ENCODE assay signal across 1 cellular context in the genomic region with DNA sequence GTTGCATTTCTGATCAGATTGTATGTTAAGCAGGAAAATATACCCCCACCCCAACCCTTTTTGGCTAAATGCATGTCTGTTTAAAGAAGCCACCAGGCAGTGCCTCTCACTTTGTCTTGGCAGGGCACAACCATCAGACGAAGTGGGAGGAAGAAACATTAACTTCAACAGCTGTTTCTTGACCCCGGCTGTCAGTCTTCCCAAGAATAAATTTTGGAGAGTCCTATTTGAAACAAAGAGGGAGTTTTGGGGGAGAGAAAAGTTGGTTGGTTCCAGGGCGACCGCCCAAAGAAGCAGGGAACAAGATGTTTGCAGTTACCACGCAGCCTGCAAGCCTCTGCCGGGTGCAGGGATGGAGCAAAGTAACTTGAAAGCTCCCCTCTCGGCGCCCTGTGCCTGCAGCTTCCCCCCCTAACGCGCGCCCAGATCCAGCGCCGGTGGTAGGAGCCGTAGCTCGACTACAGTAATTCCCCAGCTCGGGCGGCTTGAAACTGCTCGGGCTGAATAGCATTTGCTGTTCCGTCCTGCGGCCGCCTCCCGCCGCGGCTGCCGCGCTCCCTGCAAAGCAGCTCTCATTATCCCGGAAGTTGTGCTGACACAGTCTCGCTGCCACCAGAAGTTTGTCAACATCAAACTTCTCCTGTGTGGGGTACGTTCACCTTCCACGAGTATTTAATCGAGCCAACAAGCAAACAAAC.
TF ChIP-seq lines count a peak whose summit lies in the region.

No MANE protein-coding gene starts in this region.

TF ChIP-seq in A549, 52 proteins besides CTCF, POLR2A, EP300 and RAD21 (continued from another document):
- TF ChIP-seq MAZ (IDR thresholded peaks at IDR 0.05; ENCODE audit: borderline replicate concordance, low read depth, low read length) (no peak), E2F6 (IDR thresholded peaks at IDR 0.05; ENCODE audit: borderline replicate concordance, low read depth) (peak; percentile 73), SMC3 (IDR thresholded peaks at IDR 0.05) (peak; percentile 83), BHLHE40 (IDR thresholded peaks at IDR 0.05; ENCODE audit: low read depth, low read length) (no peak), JUN (IDR thresholded peaks at IDR 0.05) (peak in 1 of 2 experiments; percentile 85; a peak in 3 of 5 replicates), HES2 (IDR thresholded peaks at IDR 0.05) (no peak), CEBPB (IDR thresholded peaks at IDR 0.05) (0 out of 4 replicates have a peak, but pooled peaks of 1 of the 2 experiments have one; percentile 7), ZNF302 (CRISPR knock-in tag; IDR thresholded peaks at IDR 0.05) (no peak), PHF8 (IDR thresholded peaks at IDR 0.05; ENCODE audit: borderline replicate concordance, low read depth) (no peak), RARB (CRISPR knock-in tag; IDR thresholded peaks at IDR 0.05) (no peak), MAFK (IDR thresholded peaks at IDR 0.05; ENCODE audit: partially characterized antibody) (no peak), JUNB (IDR thresholded peaks at IDR 0.05) (no peak), NR3C1 (IDR thresholded peaks at IDR 0.05) (no peak)
- TF ChIP-seq, protein P1, sequence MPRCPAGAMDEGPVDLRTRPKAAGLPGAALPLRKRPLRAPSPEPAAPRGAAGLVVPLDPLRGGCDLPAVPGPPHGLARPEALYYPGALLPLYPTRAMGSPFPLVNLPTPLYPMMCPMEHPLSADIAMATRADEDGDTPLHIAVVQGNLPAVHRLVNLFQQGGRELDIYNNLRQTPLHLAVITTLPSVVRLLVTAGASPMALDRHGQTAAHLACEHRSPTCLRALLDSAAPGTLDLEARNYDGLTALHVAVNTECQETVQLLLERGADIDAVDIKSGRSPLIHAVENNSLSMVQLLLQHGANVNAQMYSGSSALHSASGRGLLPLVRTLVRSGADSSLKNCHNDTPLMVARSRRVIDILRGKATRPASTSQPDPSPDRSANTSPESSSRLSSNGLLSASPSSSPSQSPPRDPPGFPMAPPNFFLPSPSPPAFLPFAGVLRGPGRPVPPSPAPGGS (IDR thresholded peaks at IDR 0.05) = peak; percentile 76; the same call in 2 of the 3 replicates
- TF ChIP-seq, protein P2, sequence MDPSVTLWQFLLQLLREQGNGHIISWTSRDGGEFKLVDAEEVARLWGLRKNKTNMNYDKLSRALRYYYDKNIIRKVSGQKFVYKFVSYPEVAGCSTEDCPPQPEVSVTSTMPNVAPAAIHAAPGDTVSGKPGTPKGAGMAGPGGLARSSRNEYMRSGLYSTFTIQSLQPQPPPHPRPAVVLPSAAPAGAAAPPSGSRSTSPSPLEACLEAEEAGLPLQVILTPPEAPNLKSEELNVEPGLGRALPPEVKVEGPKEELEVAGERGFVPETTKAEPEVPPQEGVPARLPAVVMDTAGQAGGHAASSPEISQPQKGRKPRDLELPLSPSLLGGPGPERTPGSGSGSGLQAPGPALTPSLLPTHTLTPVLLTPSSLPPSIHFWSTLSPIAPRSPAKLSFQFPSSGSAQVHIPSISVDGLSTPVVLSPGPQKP (IDR thresholded peaks at IDR 0.05; ENCODE audit: low read depth, low read length) = no peak
